ENCODE assay signal across 7 cellular contexts in the genomic region with DNA sequence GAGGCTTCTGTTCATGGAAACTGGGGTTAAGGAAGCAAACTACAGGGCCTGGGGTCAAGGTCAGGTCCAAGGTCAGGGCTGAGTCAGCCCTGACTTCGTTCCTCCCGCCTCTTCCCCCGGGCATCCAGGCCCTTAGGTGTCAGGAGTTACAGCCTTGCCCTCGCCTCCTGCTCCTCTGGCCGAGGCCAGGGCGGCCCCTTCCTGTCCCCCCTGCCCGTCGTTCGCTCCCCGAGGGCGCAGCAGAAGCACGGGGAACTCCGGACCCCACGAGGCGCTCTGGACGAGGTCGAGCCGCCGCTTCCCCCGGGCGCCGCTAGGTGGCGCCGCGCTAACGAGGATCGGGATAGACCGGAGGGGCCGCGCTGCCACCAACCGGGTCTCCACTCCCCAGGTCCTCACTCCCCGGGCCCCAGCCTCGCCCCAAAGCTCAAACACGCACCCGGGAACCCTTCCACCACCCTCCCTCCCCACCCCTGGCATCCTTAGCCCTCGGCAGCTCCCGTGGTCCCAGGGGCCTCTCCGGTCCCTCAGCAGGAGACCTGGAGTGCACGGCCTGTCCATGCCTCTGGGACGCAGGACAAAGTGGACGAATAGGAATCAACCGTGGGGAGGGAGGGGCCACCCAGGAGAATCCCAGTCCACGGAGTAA. TPM values are rescaled to one million over a fixed set of nuclear protein-coding genes. Genes with fewer than 3 reads are reported as not detected.
DNase-seq lines count a peak whose midpoint lies in the region; ATAC-seq and TF ChIP-seq lines count a peak whose summit lies in the region.

No MANE protein-coding gene starts in this region.

- H2AFZ ChIP-seq in OCI-LY7 (ENCODE audit: low read length): peak overlapping the region; percentile 73

- no peaks in the 10 kb centered on the region for H3K36me3 Mint-ChIP-seq in natural killer cell treated with Interleukin-12 subunit alpha and Interleukin-12 subunit beta and Interleukin-15 and Interleukin-18, amount 100 ng/mL, for 72 hours
- H3K36me3 Mint-ChIP-seq in stimulated activated naive B cell treated with anti-CD40 and anti-IgM and Interleukin-4, amounts not matched to agents 10 μg/mL and 1 μg/mL and 100 μg/mL, for 72 hours: no peaks in the 10 kb centered on the region

- no peaks in the 10 kb centered on the region for H3K9me2 ChIP-seq in OCI-LY7 (ENCODE audit: insufficient read depth, low read length)

- H3K27ac Mint-ChIP-seq in natural killer cell treated with Interleukin-12 subunit alpha and Interleukin-12 subunit beta and Interleukin-15 and Interleukin-18, amount 100 ng/mL, for 72 hours: no peak overlapping the region
- no peak overlapping the region for H3K27ac Mint-ChIP-seq in stimulated activated naive B cell treated with anti-CD40 and anti-IgM and Interleukin-4, amounts not matched to agents 10 μg/mL and 1 μg/mL and 100 μg/mL, for 72 hours

- H3K27me3 Mint-ChIP-seq in natural killer cell treated with Interleukin-12 subunit alpha and Interleukin-12 subunit beta and Interleukin-15 and Interleukin-18, amount 100 ng/mL, for 72 hours: peaks cover 4 to 7% of the 10 kb centered on the region in 2 donors
- peaks cover 13 to 16% of the 10 kb centered on the region in 2 donors for H3K27me3 Mint-ChIP-seq in stimulated activated naive B cell treated with anti-CD40 and anti-IgM and Interleukin-4, amounts not matched to agents 10 μg/mL and 1 μg/mL and 100 μg/mL, for 72 hours

- no peaks in the 10 kb centered on the region for H3K79me2 ChIP-seq in OCI-LY7 (ENCODE audit: insufficient read depth, low read depth, low read length)

- H3K27ac ChIP-seq in OCI-LY7 (ENCODE audit: low read depth, low read length, poor library complexity, severe bottlenecking): peak overlapping the region; percentile 45

- DNase-seq in OCI-LY7 (ENCODE audit: low spot score): peak; percentile 88
- peak; percentile 79 for DNase-seq in activated T-cell treated with anti-CD3 and anti-CD28 coated beads for 48 hours (ENCODE audit: low read depth)
- peak; percentile 33 for DNase-seq in fibroblast of gingiva (ENCODE audit: low read depth)
- DNase-seq in natural killer cell treated with Interleukin-12 subunit alpha and Interleukin-12 subunit beta and Interleukin-15 and Interleukin-18, amount 100 ng/mL, for 72 hours (ENCODE audit: low spot score): peak; percentile 84
- peak; percentile 67 for DNase-seq in stimulated activated naive B cell treated with anti-CD40 and anti-IgM and Interleukin-4, amounts not matched to agents 10 μg/mL and 1 μg/mL and 100 μg/mL, for 72 hours

- H3K36me3 ChIP-seq in OCI-LY7 (ENCODE audit: insufficient read depth, low read length): no peaks in the 10 kb centered on the region

- ATAC-seq in HG03196 (IDR thresholded peaks at IDR 0.05; ENCODE audit: unreplicated experiment): peak; percentile 56
- ATAC-seq in natural killer cell treated with Interleukin-12 subunit alpha and Interleukin-12 subunit beta and Interleukin-15 and Interleukin-18, amount 100 ng/mL, for 72 hours: peak; percentile 86
- ATAC-seq in stimulated activated naive B cell treated with anti-CD40 and anti-IgM and Interleukin-4, amounts not matched to agents 10 μg/mL and 1 μg/mL and 100 μg/mL, for 72 hours (replicated peaks): peak; percentile 88 to 91

- BruUV-seq in OCI-LY7 (replicated peaks; lab: Mats Ljungman, UMichigan): no TSS peak

- peaks cover 12% of the 10 kb centered on the region for H3K4me1 ChIP-seq in OCI-LY7 (ENCODE audit: insufficient read depth, low read length, poor library complexity, severe bottlenecking)

- peak overlapping the region; percentile 61 for H3K4me2 ChIP-seq in OCI-LY7 (ENCODE audit: low read length)

- no peaks in the 10 kb centered on the region for H3K9me3 ChIP-seq in OCI-LY7 (ENCODE audit: low read length)

- H3K4me3 Mint-ChIP-seq in natural killer cell treated with Interleukin-12 subunit alpha and Interleukin-12 subunit beta and Interleukin-15 and Interleukin-18, amount 100 ng/mL, for 72 hours: no peak overlapping the region
- H3K4me3 Mint-ChIP-seq in stimulated activated naive B cell treated with anti-CD40 and anti-IgM and Interleukin-4, amounts not matched to agents 10 μg/mL and 1 μg/mL and 100 μg/mL, for 72 hours: no peak overlapping the region

- TF ChIP-seq CTCF in GM12872 (IDR thresholded peaks at IDR 0.05; ENCODE audit: insufficient read depth, low read depth, low read length) (peak; percentile 89), OCI-LY7 (conservative IDR thresholded peaks at IDR 0.05; ENCODE audit: low read length) (peak; percentile 92)

- CTCF ChIA-PET in OCI-LY7 (lab: Charles Lee; ENCODE audit: unreplicated experiment): interaction anchor here (0.8 to 1.1 kb wide), 5 partner anchors 52 to 586 kb away, joined by 3 to 7 read pairs (median 3); no protein-coding TSS in a partner anchor

- H3K4me3 ChIP-seq in OCI-LY7 (ENCODE audit: low read depth, low read length, poor library complexity, severe bottlenecking): peak overlapping the region; percentile 23

- peaks cover 0 to 2% of the 10 kb centered on the region in 2 donors for H3K4me1 Mint-ChIP-seq in natural killer cell treated with Interleukin-12 subunit alpha and Interleukin-12 subunit beta and Interleukin-15 and Interleukin-18, amount 100 ng/mL, for 72 hours (ENCODE audit: low read depth in 2 of 2)
- H3K4me1 Mint-ChIP-seq in stimulated activated naive B cell treated with anti-CD40 and anti-IgM and Interleukin-4, amounts not matched to agents 10 μg/mL and 1 μg/mL and 100 μg/mL, for 72 hours: peaks cover 13% of the 10 kb centered on the region in 2 donors

- intact Hi-C loops in OCI-LY7 (cut with micrococcal nuclease; ENCODE audit: unreplicated experiment): loop anchor here (1.0 to 5.0 kb wide), 7 partner anchors 56 to 584 kb away; no protein-coding TSS in a partner anchor

- H3K9me3 Mint-ChIP-seq in natural killer cell treated with Interleukin-12 subunit alpha and Interleukin-12 subunit beta and Interleukin-15 and Interleukin-18, amount 100 ng/mL, for 72 hours: no peaks in the 10 kb centered on the region
- no peaks in the 10 kb centered on the region for H3K9me3 Mint-ChIP-seq in stimulated activated naive B cell treated with anti-CD40 and anti-IgM and Interleukin-4, amounts not matched to agents 10 μg/mL and 1 μg/mL and 100 μg/mL, for 72 hours

- no peaks in the 10 kb centered on the region for H4K20me1 ChIP-seq in OCI-LY7 (ENCODE audit: insufficient read depth, low read length)

- POLR2A ChIA-PET in OCI-LY7 (lab: Charles Lee): interaction anchor here (0.5 to 1.4 kb wide), 5 partner anchors 52 to 164 kb away, joined by 3 to 4 read pairs (median 3); no protein-coding TSS in a partner anchor

RNA-seq across cellular contexts. Expression of a gene that starts 59.2 kb away (rescaled TPM):
- not detected in 2 replicates for total RNA-seq in OCI-LY7 (2014; rRNA removed; shearing (Covaris generic))
- not detected in 2 replicates for total RNA-seq in OCI-LY7 (2022)
- not detected for total RNA-seq in natural killer cell treated with Interleukin-12 subunit alpha and Interleukin-12 subunit beta and Interleukin-15 and Interleukin-18, amount 100 ng/mL, for 72 hours

Comparison
In these comparisons a context has a peak if more than half of its experiments do, and no peak if none do; other contexts are left out.
1. Peak in every context shown above with its lines: DNase-seq, ATAC-seq, H3K4me3 ChIP-seq and H3K27ac ChIP-seq.
2. DNase-seq: peak in every context shown above with its lines; median percentile 88 in OCI-LY7; 84 in natural killer cell treated with Interleukin-12 subunit alpha and Interleukin-12 subunit beta and Interleukin-15 and Interleukin-18, amount 100 ng/mL, for 72 hours; 79 in activated T-cell treated with anti-CD3 and anti-CD28 coated beads for 48 hours; 67 in stimulated activated naive B cell treated with anti-CD40 and anti-IgM and Interleukin-4, amounts not matched to agents 10 μg/mL and 1 μg/mL and 100 μg/mL, for 72 hours; 33 in fibroblast of gingiva.